In genomic region chr21:39022035-39022900, GRCh38 we compare ENCODE assay signal across 1 cellular context.
TF ChIP-seq lines count a peak whose summit lies in the region.

No MANE protein-coding gene starts in this region.

TF ChIP-seq in IMR-90, 13 proteins besides CTCF, POLR2A, EP300 and RAD21 (continued from another document):
- TF ChIP-seq MAZ (IDR thresholded peaks at IDR 0.05; ENCODE audit: borderline replicate concordance, low read depth, low read length) (no peak), FOS (IDR thresholded peaks at IDR 0.05; ENCODE audit: low read depth, low read length) (no peak), MAFK (IDR thresholded peaks at IDR 0.05; ENCODE audit: low read depth, low read length) (no peak), CEBPB (IDR thresholded peaks at IDR 0.05; ENCODE audit: low read depth, low read length) (no peak), USF2 (IDR thresholded peaks at IDR 0.05; ENCODE audit: low read depth, low read length) (no peak), NFE2L2 (IDR thresholded peaks at IDR 0.05; ENCODE audit: low read depth, low read length) (no peak)
